11 cellular contexts compared by ENCODE assay signal in genomic region chr3:189123595-189124387, GRCh38. TPM values are rescaled to one million over a fixed set of nuclear protein-coding genes. Genes with fewer than 3 reads are reported as not detected.
DNase-seq lines count a peak whose midpoint lies in the region; ATAC-seq and TF ChIP-seq lines count a peak whose summit lies in the region.
"Had no signal": no experiment of that assay in that cellular context is flagged by ENCODE, and none has a peak within 500 bp of the region (broad histone marks: within the 10 kb centered on the region; RNA-seq: fewer than 3 reads in every experiment).

No MANE protein-coding gene starts in this region.

- H3K9me3 Mint-ChIP-seq in activated T-cell treated with anti-CD3 and anti-CD28 coated beads, Interleukin-2, amount 50 U/mL, for 4 hours: peaks cover 10% of the 10 kb centered on the region

- no peaks in the 10 kb centered on the region for H3K27me3 ChIP-seq in esophagus muscularis mucosa
- H3K27me3 ChIP-seq in transverse colon: no peaks in the 10 kb centered on the region
- H3K27me3 ChIP-seq: brain microvascular endothelial cell had no signal

- TF ChIP-seq CTCF in esophagus muscularis mucosa (IDR thresholded peaks at IDR 0.05): no peak
- no peak for TF ChIP-seq CTCF in mucosa of descending colon (IDR thresholded peaks at IDR 0.05)
- TF ChIP-seq CTCF in transverse colon (IDR thresholded peaks at IDR 0.05): no peak

- H3K4me3 ChIP-seq in esophagus muscularis mucosa (peak overlapping the region in 1 of 4 donors; percentile 3), mucosa of descending colon (no peak overlapping the region), transverse colon (no peak overlapping the region)

- WGBS in esophagus muscularis mucosa: 34% methylated on average over 11 of the region's 11 CpGs
- WGBS in transverse colon (ENCODE audit: low coverage in 1 of 2), 2 donors: 37 to 50% methylated on average over 10 to 11 of the region's 11 CpGs

- no peak for TF ChIP-seq POLR2A in esophagus muscularis mucosa (IDR thresholded peaks at IDR 0.05; ENCODE audit: low read depth)
- no peak for TF ChIP-seq POLR2A in transverse colon (IDR thresholded peaks at IDR 0.05)

- in situ Hi-C loops in transverse colon (cut with MboI; ENCODE audit: low pct_ligation_motif_present in 1 of 4, low pct_unique_long_range_greater_than_20kb in 1 of 4, low sequenced_read_pairs in 3 of 4): no loop called here

- intact Hi-C loops in esophagus muscularis mucosa (cut with DNase I): no loop called here
- intact Hi-C loops in mucosa of descending colon (cut with DNase I, micrococcal nuclease): no loop called here
- intact Hi-C loops in transverse colon (cut with DNase I; ENCODE audit: low total_unique reads): no loop called here

- no peaks in the 10 kb centered on the region for H3K27me3 Mint-ChIP-seq in activated T-cell treated with anti-CD3 and anti-CD28 coated beads, Interleukin-2, amount 50 U/mL, for 4 hours (ENCODE audit: low read depth)

- H3K9me3 ChIP-seq in esophagus muscularis mucosa (no peaks in the 10 kb centered on the region), mucosa of descending colon (peaks cover 8% of the 10 kb centered on the region), transverse colon (no peaks in the 10 kb centered on the region)

- peaks cover 27% of the 10 kb centered on the region for H3K4me1 Mint-ChIP-seq in activated T-cell treated with anti-CD3 and anti-CD28 coated beads, Interleukin-2, amount 50 U/mL, for 4 hours (ENCODE audit: low read depth)

- peaks cover 10 to 28% (median 24%) of the 10 kb centered on the region in 4 donors for H3K4me1 ChIP-seq in esophagus muscularis mucosa
- H3K4me1 ChIP-seq in mucosa of descending colon (ENCODE audit: low read depth): no peaks in the 10 kb centered on the region
- peaks cover 3 to 26% (median 14%) of the 10 kb centered on the region in 4 donors for H3K4me1 ChIP-seq in transverse colon

- DNase-seq in activated T-cell treated with anti-CD3 and anti-CD28 coated beads, Interleukin-2, amount 50 U/mL, for 4 hours: no peak
- DNase-seq in activated T-cell treated with anti-CD3 and anti-CD28 coated beads for 4 hours (no peak), esophagus muscularis mucosa (ENCODE audit: extremely low spot score) (peak; percentile 29), mucosa of descending colon (no peak), transverse colon (no peak), SW480 (ENCODE audit: low spot score) (no peak), cortex of kidney (lab: John Stamatoyannopoulos, UW) (no peak), NCI-H2081 (lab: John Stamatoyannopoulos, UW) (no peak)
- DNase-seq: brain microvascular endothelial cell, SW 1271 had no signal

- H3K36me3 Mint-ChIP-seq in activated T-cell treated with anti-CD3 and anti-CD28 coated beads, Interleukin-2, amount 50 U/mL, for 4 hours (ENCODE audit: insufficient read depth): no peaks in the 10 kb centered on the region

- peak overlapping the region; percentile 11 to 52 (median 45) for H3K27ac ChIP-seq in esophagus muscularis mucosa (replicated peaks in 1 of 4)
- peak overlapping the region; percentile 14 to 65 (median 56) for H3K27ac ChIP-seq in transverse colon
- H3K27ac ChIP-seq: brain microvascular endothelial cell had no signal

- TF ChIP-seq EP300 in esophagus muscularis mucosa (IDR thresholded peaks at IDR 0.05): no peak
- no peak for TF ChIP-seq EP300 in transverse colon (IDR thresholded peaks at IDR 0.05; ENCODE audit: low read depth)

- peak overlapping the region; percentile 71 for H3K4me3 Mint-ChIP-seq in activated T-cell treated with anti-CD3 and anti-CD28 coated beads, Interleukin-2, amount 50 U/mL, for 4 hours

- H3K36me3 ChIP-seq in esophagus muscularis mucosa (no peaks in the 10 kb centered on the region), mucosa of descending colon (ENCODE audit: low read depth) (no peaks in the 10 kb centered on the region), transverse colon (no peaks in the 10 kb centered on the region)
- H3K36me3 ChIP-seq: brain microvascular endothelial cell had no signal

- ATAC-seq in activated T-cell treated with anti-CD3 and anti-CD28 coated beads, Interleukin-2, amount 50 U/mL, for 4 hours: no peak
- ATAC-seq in mucosa of descending colon: peak; percentile 39

RNA-seq across cellular contexts. Expression of gene TPRG1, which starts 48.0 kb away (rescaled TPM):
- 10 to 100 TPM in 1 of 3 donors, 1 to 10 TPM in 2; 6.2 to 10.6 (median 7.4) TPM for total RNA-seq in activated T-cell treated with anti-CD3 and anti-CD28 coated beads, Interleukin-2, amount 50 U/mL, for 4 hours
- total RNA-seq in esophagus muscularis mucosa (1 to 10 TPM; 2.8 to 4.3 (median 3.1) TPM), mucosa of descending colon (1 to 10 TPM; 1.4 to 3.2 (median 2.2) TPM), transverse colon (10 to 100 TPM in 1 of 4 donors, 1 to 10 TPM in 2, not detected in 1; 2.3 to 14.9 (median 4.1) TPM)
- total RNA-seq: HT-29 had no signal
